ENCODE assay signal across 13 cellular contexts in genomic region chr4:181261279-181261678, GRCh38.
DNase-seq lines count a peak whose midpoint lies in the region; ATAC-seq and TF ChIP-seq lines count a peak whose summit lies in the region.
"Had no signal": no experiment of that assay in that cellular context is flagged by ENCODE, and none has a peak within 500 bp of the region (broad histone marks: within the 10 kb centered on the region; RNA-seq: fewer than 3 reads in every experiment).

No MANE protein-coding gene starts in this region.

- POLR2A ChIA-PET in MCF 10A (lab: Yijun Ruan, JAX): no interaction called here

- DNase-seq in MCF 10A (ENCODE audit: unreplicated experiment) (peak; percentile 38), breast epithelium (ENCODE audit: low spot score in 2 of 2) (no peak), NCI-H69 (lab: John Stamatoyannopoulos, UW) (peak; percentile 89), fibroblast of mammary gland (ENCODE audit: low read depth) (peak; percentile 17), type B pancreatic cell (ENCODE audit: extremely low spot score, unreplicated experiment) (no peak)
- DNase-seq in stimulated activated CD4-positive, alpha-beta T cell treated with anti-CD3 and anti-CD28 coated beads, Interleukin-2, amount 100 ng/mL, for 24 hours: no peak
- DNase-seq: naive B cell, NCI-H2029 treated with DMSO at 0.1 percent for 48 hours, T-cell had no signal

- TF ChIP-seq CTCF in MCF 10A (IDR thresholded peaks at IDR 0.05; ENCODE audit: unreplicated experiment): peak; percentile 26
- no peak for TF ChIP-seq CTCF in breast epithelium (IDR thresholded peaks at IDR 0.05)
- TF ChIP-seq CTCF in fibroblast of mammary gland (conservative IDR thresholded peaks at IDR 0.05; ENCODE audit: control insufficient read depth, insufficient read depth, low read depth, low read length): peak; percentile 29
- peak; percentile 70 for TF ChIP-seq CTCF in type B pancreatic cell (conservative IDR thresholded peaks at IDR 0.05)

- no peak overlapping the region for H3K4me3 ChIP-seq in breast epithelium
- no peak overlapping the region for H3K4me3 ChIP-seq in fibroblast of mammary gland (ENCODE audit: control insufficient read depth, low read depth, low read length)
- H3K4me3 ChIP-seq: BLaER1 treated with 17β-estradiol and CSF1 and Interleukin-3, amounts not matched to agents 10 nM and 100 nM; vagina had no signal

- no peaks in the 10 kb centered on the region for H3K4me1 Mint-ChIP-seq in MCF 10A (ENCODE audit: insufficient read depth, unreplicated experiment)
- H3K4me1 Mint-ChIP-seq in type B pancreatic cell (ENCODE audit: unreplicated experiment): peaks cover 20% of the 10 kb centered on the region
- H3K4me1 Mint-ChIP-seq: naive B cell, T-cell had no signal

- ATAC-seq in GM18505 (IDR thresholded peaks at IDR 0.05; ENCODE audit: unreplicated experiment): no peak
- no peak for ATAC-seq in GM21515 (IDR thresholded peaks at IDR 0.05; ENCODE audit: unreplicated experiment)
- ATAC-seq: T-cell had no signal

- no TSS peak for BruUV-seq in MCF 10A (replicated peaks; lab: Mats Ljungman, UMichigan)

- H3K36me3 Mint-ChIP-seq in MCF 10A (ENCODE audit: insufficient read depth, unreplicated experiment): no peaks in the 10 kb centered on the region
- no peaks in the 10 kb centered on the region for H3K36me3 Mint-ChIP-seq in type B pancreatic cell
- H3K36me3 Mint-ChIP-seq: naive B cell, T-cell had no signal

- H3K36me3 ChIP-seq in breast epithelium: no peaks in the 10 kb centered on the region
- H3K36me3 ChIP-seq: BLaER1 treated with 17β-estradiol and CSF1 and Interleukin-3, amounts not matched to agents 10 nM and 100 nM; vagina had no signal

- intact Hi-C loops in MCF 10A (cut with micrococcal nuclease): loop anchor here (1.0 kb wide), 1 partner anchor 267 kb away; no protein-coding TSS in a partner anchor
- intact Hi-C loops in breast epithelium (cut with DNase I; ENCODE audit: low total_unique reads): no loop called here

- CTCF ChIA-PET in MCF 10A (lab: Yijun Ruan, JAX): interaction anchor here (0.5 to 2.6 kb wide), 12 partner anchors 9 to 1083 kb away, joined by 3 to 21 read pairs (median 4); no protein-coding TSS in a partner anchor

- no peak overlapping the region for H3K27ac ChIP-seq in breast epithelium
- H3K27ac ChIP-seq: BLaER1 treated with 17β-estradiol and CSF1 and Interleukin-3, amounts not matched to agents 10 nM and 100 nM; vagina had no signal

- H3K27me3 ChIP-seq in breast epithelium: no peaks in the 10 kb centered on the region
- H3K27me3 ChIP-seq: BLaER1 treated with 17β-estradiol and CSF1 and Interleukin-3, amounts not matched to agents 10 nM and 100 nM; vagina had no signal

- H3K9me3 ChIP-seq in breast epithelium: no peaks in the 10 kb centered on the region
- H3K9me3 ChIP-seq: vagina had no signal

- H3K4me3 Mint-ChIP-seq in MCF 10A (ENCODE audit: unreplicated experiment) (no peak overlapping the region), type B pancreatic cell (no peak overlapping the region)
- H3K4me3 Mint-ChIP-seq: naive B cell, T-cell had no signal

- no peak for TF ChIP-seq POLR2A in breast epithelium (IDR thresholded peaks at IDR 0.05)
- no peak for TF ChIP-seq POLR2A in GM18505 (IDR thresholded peaks at IDR 0.05; ENCODE audit: borderline replicate concordance, extremely low read depth, insufficient read depth, insufficient read length)

- H3K4me1 ChIP-seq in breast epithelium: no peaks in the 10 kb centered on the region
- H3K4me1 ChIP-seq: BLaER1 treated with 17β-estradiol and CSF1 and Interleukin-3, amounts not matched to agents 10 nM and 100 nM; vagina had no signal

- H3K9me3 Mint-ChIP-seq in MCF 10A (ENCODE audit: unreplicated experiment) (no peaks in the 10 kb centered on the region), type B pancreatic cell (peaks cover 5% of the 10 kb centered on the region)

- no peaks in the 10 kb centered on the region for H3K27me3 Mint-ChIP-seq in MCF 10A (ENCODE audit: insufficient read depth, unreplicated experiment)
- no peaks in the 10 kb centered on the region for H3K27me3 Mint-ChIP-seq in type B pancreatic cell
- H3K27me3 Mint-ChIP-seq: T-cell had no signal

- H3K27ac Mint-ChIP-seq in MCF 10A (ENCODE audit: low read depth, unreplicated experiment) (no peak overlapping the region), type B pancreatic cell (no peak overlapping the region)
- H3K27ac Mint-ChIP-seq: naive B cell, T-cell had no signal

Comparison
In these comparisons a context has a peak if more than half of its experiments do, and no peak if none do; other contexts are left out.
1. DNase-seq: peak in MCF 10A (single experiment), NCI-H69 (single experiment) and fibroblast of mammary gland (single experiment); none in breast epithelium (0 of 2), type B pancreatic cell (single experiment) and stimulated activated CD4-positive, alpha-beta T cell treated with anti-CD3 and anti-CD28 coated beads, Interleukin-2, amount 100 ng/mL, for 24 hours (0 of 2).
2. CTCF ChIP-seq: peak in MCF 10A (single experiment), fibroblast of mammary gland (single experiment) and type B pancreatic cell (single experiment); none in breast epithelium (0 of 3).